13 cellular contexts compared by ENCODE assay signal in genomic region chr2:227511955-227512354, GRCh38.
"Had no signal": no experiment of that assay in that cellular context is flagged by ENCODE, and none has a peak within 500 bp of the region (broad histone marks: within the 10 kb centered on the region; RNA-seq: fewer than 3 reads in every experiment).

No MANE protein-coding gene starts in this region.

- H3K36me3 ChIP-seq: adrenal gland, heart right ventricle, neural progenitor cell, ovary had no signal

- H2AFZ ChIP-seq: neural progenitor cell had no signal

- H3K27ac Mint-ChIP-seq: activated CD4-positive, alpha-beta memory T cell treated with anti-CD3 and anti-CD28 coated beads, Interleukin-2, amount 10 ng/mL, durations not matched to agents 7 days and 5 days; activated naive CD4-positive, alpha-beta T cell treated with anti-CD3 and anti-CD28 coated beads for 36 hours; neural progenitor cell; stimulated activated memory B cell treated with anti-CD40 and anti-IgM and Interleukin-4, amounts not matched to agents 10 μg/mL and 1 μg/mL and 100 μg/mL, for 72 hours had no signal

- H3K4me3 Mint-ChIP-seq: activated CD4-positive, alpha-beta memory T cell treated with anti-CD3 and anti-CD28 coated beads, Interleukin-2, amount 10 ng/mL, durations not matched to agents 7 days and 5 days; activated naive CD4-positive, alpha-beta T cell treated with anti-CD3 and anti-CD28 coated beads for 36 hours; neural progenitor cell; stimulated activated memory B cell treated with anti-CD40 and anti-IgM and Interleukin-4, amounts not matched to agents 10 μg/mL and 1 μg/mL and 100 μg/mL, for 72 hours; type B pancreatic cell had no signal

- ATAC-seq: stimulated activated memory B cell treated with anti-CD40 and anti-IgM and Interleukin-4, amounts not matched to agents 10 μg/mL and 1 μg/mL and 100 μg/mL, for 72 hours had no signal

- H3K9me3 ChIP-seq: adrenal gland, heart right ventricle, ovary had no signal

- DNase-seq: activated CD4-positive, alpha-beta memory T cell treated with anti-CD3 and anti-CD28 coated beads, Interleukin-2, amount 10 ng/mL, durations not matched to agents 7 days and 5 days; activated CD8-positive, alpha-beta memory T cell treated with anti-CD3 and anti-CD28 coated beads, Interleukin-2, amount 50 U/mL, for 48 hours; activated naive CD4-positive, alpha-beta T cell treated with anti-CD3 and anti-CD28 coated beads for 36 hours; adrenal gland; cerebellar nuclear complex; foreskin melanocyte; heart right ventricle; ovary; T-helper 9 cell had no signal

- H3K9me3 Mint-ChIP-seq: activated CD4-positive, alpha-beta memory T cell treated with anti-CD3 and anti-CD28 coated beads, Interleukin-2, amount 10 ng/mL, durations not matched to agents 7 days and 5 days; activated naive CD4-positive, alpha-beta T cell treated with anti-CD3 and anti-CD28 coated beads for 36 hours; neural progenitor cell; stimulated activated memory B cell treated with anti-CD40 and anti-IgM and Interleukin-4, amounts not matched to agents 10 μg/mL and 1 μg/mL and 100 μg/mL, for 72 hours; type B pancreatic cell had no signal

- H3K27ac ChIP-seq: adrenal gland, neural progenitor cell, ovary had no signal

- FAIRE-seq: keratinocyte had no signal

- H3K4me3 ChIP-seq: adrenal gland, heart right ventricle, neural progenitor cell, ovary had no signal

- H3K4me2 ChIP-seq: neural progenitor cell had no signal

- H3K27me3 Mint-ChIP-seq: activated CD4-positive, alpha-beta memory T cell treated with anti-CD3 and anti-CD28 coated beads, Interleukin-2, amount 10 ng/mL, durations not matched to agents 7 days and 5 days; stimulated activated memory B cell treated with anti-CD40 and anti-IgM and Interleukin-4, amounts not matched to agents 10 μg/mL and 1 μg/mL and 100 μg/mL, for 72 hours; type B pancreatic cell had no signal

- H3K9ac ChIP-seq: neural progenitor cell had no signal

- H3K27me3 ChIP-seq: adrenal gland, heart right ventricle, neural progenitor cell, ovary had no signal
